Comparison of ENCODE assay signal across 16 cellular contexts in genomic region chr20:38968090-38968489, GRCh38. TPM values are rescaled to one million over a fixed set of nuclear protein-coding genes. Genes with fewer than 3 reads are reported as not detected.
DNase-seq lines count a peak whose midpoint lies in the region; TF ChIP-seq lines count a peak whose summit lies in the region.
"Had no signal": no experiment of that assay in that cellular context is flagged by ENCODE, and none has a peak within 500 bp of the region (broad histone marks: within the 10 kb centered on the region; RNA-seq: fewer than 3 reads in every experiment).

No MANE protein-coding gene starts in this region.

- H3K4me3 ChIP-seq in muscle layer of colon (ENCODE audit: low read depth in 1 of 2, low read length in 2 of 2): no peak overlapping the region
- H3K4me3 ChIP-seq in stomach: no peak overlapping the region
- H3K4me3 ChIP-seq: A549 had no signal

- DNase-seq in stomach (no peak), ecto neural progenitor cell (ENCODE audit: low spot score) (no peak), hypothalamus (lab: John Stamatoyannopoulos, UW) (no peak), EL (no peak)
- DNase-seq: BE2C; CD4-positive, alpha-beta memory T cell; DMS79 treated with DMSO at 0.1 percent for 48 hours; GDM1; HCEC 1CT; HFFc6 had no signal

- H3K27ac Mint-ChIP-seq in brain: peak overlapping the region in 3 of 5 experiments; percentile 32 to 70 (median 46)
- H3K27ac Mint-ChIP-seq: CD4-positive, alpha-beta memory T cell; HFFc6; IgD-negative memory B cell had no signal

- TF ChIP-seq CTCF in brain (conservative IDR thresholded peaks at IDR 0.05) (no peak), stomach (IDR thresholded peaks at IDR 0.05) (no peak)

- no peak overlapping the region for H3K9ac ChIP-seq in muscle layer of colon (ENCODE audit: low read length)

- H3K4me1 Mint-ChIP-seq in brain: peaks cover 11% of the 10 kb centered on the region

- TF ChIP-seq POLR2A in stomach (IDR thresholded peaks at IDR 0.05): no peak

- H3K4me1 ChIP-seq in muscle layer of colon (ENCODE audit: insufficient read depth, low read length): peaks cover 39% of the 10 kb centered on the region
- H3K4me1 ChIP-seq in stomach: peaks cover 2 to 37% (median 20%) of the 10 kb centered on the region in 4 donors
- H3K4me1 ChIP-seq: BE2C had no signal

- TF ChIP-seq EP300 in stomach (IDR thresholded peaks at IDR 0.05): no peak

- intact Hi-C loops in stomach (cut with DNase I; ENCODE audit: low total_unique reads): no loop called here

- H3K36me3 Mint-ChIP-seq in brain: peaks cover 41% of the 10 kb centered on the region

- peaks cover under 1% of the 10 kb centered on the region for H3K27me3 Mint-ChIP-seq in brain
- H3K27me3 Mint-ChIP-seq: CD4-positive, alpha-beta memory T cell; IgD-negative memory B cell had no signal

- peaks cover 12% of the 10 kb centered on the region for H3K36me3 ChIP-seq in muscle layer of colon (ENCODE audit: insufficient read depth, low read length)
- peaks cover 4 to 58% (median 35%) of the 10 kb centered on the region in 4 donors for H3K36me3 ChIP-seq in stomach

- no peaks in the 10 kb centered on the region for H3K9me3 ChIP-seq in muscle layer of colon (ENCODE audit: low read length)
- no peaks in the 10 kb centered on the region for H3K9me3 ChIP-seq in stomach
- H3K9me3 ChIP-seq: A549, BE2C had no signal

- no peaks in the 10 kb centered on the region for H3K27me3 ChIP-seq in muscle layer of colon (ENCODE audit: control insufficient read depth in 1 of 2, insufficient read depth in 2 of 2, low read length in 2 of 2)
- no peaks in the 10 kb centered on the region for H3K27me3 ChIP-seq in stomach
- H3K27me3 ChIP-seq: BE2C had no signal

- no peaks in the 10 kb centered on the region for H3K9me3 Mint-ChIP-seq in brain
- H3K9me3 Mint-ChIP-seq: CD4-positive, alpha-beta memory T cell; HFFc6; IgD-negative memory B cell had no signal

- H3K27ac ChIP-seq in muscle layer of colon (ENCODE audit: low read depth, low read length) (peak overlapping the region; percentile 66), stomach (peak overlapping the region in 3 of 5 donors; percentile 17 to 77 (median 72))
- H3K27ac ChIP-seq: A549, C4-2B, HL-60 had no signal

- 81 to 95% (median 91%) methylated on average over 6 of the region's 6 CpGs for WGBS in stomach, 5 donors

- H3K4me3 Mint-ChIP-seq in brain: no peak overlapping the region
- H3K4me3 Mint-ChIP-seq: CD4-positive, alpha-beta memory T cell; HFFc6; IgD-negative memory B cell had no signal

RNA-seq across cellular contexts. Expression of gene DHX35, which starts 5.9 kb away (rescaled TPM):
- 9.7 TPM for polyA plus RNA-seq in brain (ENCODE audit: insufficient read depth, low read depth, low replicate concordance)
- 10 to 100 TPM in 4 of 5 donors, 1 to 10 TPM in 1; 5.8 to 33.8 (median 19.1) TPM for total RNA-seq in stomach
- polyA plus RNA-seq in stomach: 1 to 10 TPM; 4.7 to 6.5 (median 6.0) TPM

RNA-seq across cellular contexts. Expression of gene FAM83D, which starts 41.9 kb away (rescaled TPM):
- polyA plus RNA-seq in brain (ENCODE audit: insufficient read depth, low read depth, low replicate concordance): 30.7 TPM
- total RNA-seq in stomach: 100 to 1,000 TPM in 2 of 5 donors, 10 to 100 TPM in 2, 1 to 10 TPM in 1; 2.0 to 289 (median 36.4) TPM
- polyA plus RNA-seq in stomach: 10 to 100 TPM in 1 of 3 donors, 1 to 10 TPM in 2; 2.3 to 22.9 (median 3.1) TPM
